1 cellular context compared by ENCODE assay signal in the genomic region with DNA sequence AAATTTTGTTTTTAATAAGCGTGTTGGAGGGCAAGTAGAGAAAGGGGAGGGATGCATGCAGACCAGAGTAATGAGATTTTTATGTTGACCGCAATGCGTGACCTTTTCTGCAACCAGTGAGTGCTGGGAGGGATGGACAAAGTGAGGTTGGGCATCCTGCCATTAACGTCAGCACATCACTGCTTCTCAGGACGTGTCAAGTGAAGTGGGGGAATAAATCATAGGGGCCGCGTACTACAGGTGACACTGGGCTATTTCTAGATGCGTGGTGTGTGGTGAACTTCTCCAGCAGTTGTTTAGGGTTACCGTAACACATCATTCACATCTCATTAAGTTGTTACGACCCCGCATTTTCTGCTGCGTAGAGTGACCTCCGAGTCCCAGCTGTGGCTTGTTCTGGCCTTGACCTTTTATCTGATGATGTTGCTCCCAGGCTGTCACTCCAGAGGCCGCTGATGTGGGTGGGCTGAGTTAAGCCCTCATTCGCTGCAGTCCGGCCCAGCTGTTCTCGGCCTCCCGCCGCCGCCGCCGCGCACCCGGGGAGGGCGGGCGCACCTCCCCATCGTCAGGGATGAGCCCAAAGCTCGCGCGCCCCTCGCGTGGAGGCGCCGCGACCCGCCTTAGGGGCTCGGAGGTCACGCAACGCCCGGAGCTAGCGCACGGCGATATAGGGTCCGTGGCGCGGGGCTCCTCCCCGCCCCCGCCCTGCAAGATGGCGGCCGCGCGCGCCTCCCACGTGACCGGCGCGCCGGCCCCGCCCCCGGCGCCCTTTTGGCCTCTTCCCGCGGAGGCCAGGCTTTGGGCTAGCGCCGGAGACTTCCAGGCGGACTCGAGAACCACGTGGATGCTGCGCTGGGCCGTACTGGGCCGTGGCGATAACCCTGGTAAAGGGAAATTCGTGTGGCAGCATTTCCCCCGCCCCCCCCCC.
TF ChIP-seq lines count a peak whose summit lies in the region.

No MANE protein-coding gene starts in this region.

TF ChIP-seq in HepG2, 621 proteins besides CTCF, POLR2A, EP300 and RAD21 (continued from another document and continues in another):
- TF ChIP-seq, protein P1, sequence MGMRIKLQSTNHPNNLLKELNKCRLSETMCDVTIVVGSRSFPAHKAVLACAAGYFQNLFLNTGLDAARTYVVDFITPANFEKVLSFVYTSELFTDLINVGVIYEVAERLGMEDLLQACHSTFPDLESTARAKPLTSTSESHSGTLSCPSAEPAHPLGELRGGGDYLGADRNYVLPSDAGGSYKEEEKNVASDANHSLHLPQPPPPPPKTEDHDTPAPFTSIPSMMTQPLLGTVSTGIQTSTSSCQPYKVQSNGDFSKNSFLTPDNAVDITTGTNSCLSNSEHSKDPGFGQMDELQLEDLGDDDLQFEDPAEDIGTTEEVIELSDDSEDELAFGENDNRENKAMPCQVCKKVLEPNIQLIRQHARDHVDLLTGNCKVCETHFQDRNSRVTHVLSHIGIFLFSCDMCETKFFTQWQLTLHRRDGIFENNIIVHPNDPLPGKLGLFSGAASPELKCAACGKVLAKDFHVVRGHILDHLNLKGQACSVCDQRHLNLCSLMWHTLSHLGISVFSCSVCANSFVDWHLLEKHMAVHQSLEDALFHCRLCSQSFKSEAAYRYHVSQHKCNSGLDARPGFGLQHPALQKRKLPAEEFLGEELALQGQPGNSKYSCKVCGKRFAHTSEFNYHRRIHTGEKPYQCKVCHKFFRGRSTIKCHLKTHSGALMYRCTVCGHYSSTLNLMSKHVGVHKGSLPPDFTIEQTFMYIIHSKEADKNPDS (CRISPR knock-in tag; IDR thresholded peaks at IDR 0.05): no peak
- TF ChIP-seq, protein P2, sequence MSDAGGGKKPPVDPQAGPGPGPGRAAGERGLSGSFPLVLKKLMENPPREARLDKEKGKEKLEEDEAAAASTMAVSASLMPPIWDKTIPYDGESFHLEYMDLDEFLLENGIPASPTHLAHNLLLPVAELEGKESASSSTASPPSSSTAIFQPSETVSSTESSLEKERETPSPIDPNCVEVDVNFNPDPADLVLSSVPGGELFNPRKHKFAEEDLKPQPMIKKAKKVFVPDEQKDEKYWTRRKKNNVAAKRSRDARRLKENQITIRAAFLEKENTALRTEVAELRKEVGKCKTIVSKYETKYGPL (CRISPR knock-in tag; IDR thresholded peaks at IDR 0.05): no peak
- TF ChIP-seq MTA3 (CRISPR knock-in tag; IDR thresholded peaks at IDR 0.05): no peak
- no peak for TF ChIP-seq ZSCAN29 (CRISPR knock-in tag; conservative IDR thresholded peaks at IDR 0.05)
- no peak for TF ChIP-seq ZNF24 (IDR thresholded peaks at IDR 0.05)
- no peak for TF ChIP-seq PHF5A (CRISPR knock-in tag; IDR thresholded peaks at IDR 0.05; ENCODE audit: low read depth, unreplicated experiment)
- TF ChIP-seq ZNF713 (CRISPR knock-in tag; IDR thresholded peaks at IDR 0.05): no peak
- 0 out of 2 replicates have a peak, but pooled peaks have one; percentile 38 for TF ChIP-seq GATAD1 (CRISPR knock-in tag; IDR thresholded peaks at IDR 0.05)
- TF ChIP-seq, protein P3, sequence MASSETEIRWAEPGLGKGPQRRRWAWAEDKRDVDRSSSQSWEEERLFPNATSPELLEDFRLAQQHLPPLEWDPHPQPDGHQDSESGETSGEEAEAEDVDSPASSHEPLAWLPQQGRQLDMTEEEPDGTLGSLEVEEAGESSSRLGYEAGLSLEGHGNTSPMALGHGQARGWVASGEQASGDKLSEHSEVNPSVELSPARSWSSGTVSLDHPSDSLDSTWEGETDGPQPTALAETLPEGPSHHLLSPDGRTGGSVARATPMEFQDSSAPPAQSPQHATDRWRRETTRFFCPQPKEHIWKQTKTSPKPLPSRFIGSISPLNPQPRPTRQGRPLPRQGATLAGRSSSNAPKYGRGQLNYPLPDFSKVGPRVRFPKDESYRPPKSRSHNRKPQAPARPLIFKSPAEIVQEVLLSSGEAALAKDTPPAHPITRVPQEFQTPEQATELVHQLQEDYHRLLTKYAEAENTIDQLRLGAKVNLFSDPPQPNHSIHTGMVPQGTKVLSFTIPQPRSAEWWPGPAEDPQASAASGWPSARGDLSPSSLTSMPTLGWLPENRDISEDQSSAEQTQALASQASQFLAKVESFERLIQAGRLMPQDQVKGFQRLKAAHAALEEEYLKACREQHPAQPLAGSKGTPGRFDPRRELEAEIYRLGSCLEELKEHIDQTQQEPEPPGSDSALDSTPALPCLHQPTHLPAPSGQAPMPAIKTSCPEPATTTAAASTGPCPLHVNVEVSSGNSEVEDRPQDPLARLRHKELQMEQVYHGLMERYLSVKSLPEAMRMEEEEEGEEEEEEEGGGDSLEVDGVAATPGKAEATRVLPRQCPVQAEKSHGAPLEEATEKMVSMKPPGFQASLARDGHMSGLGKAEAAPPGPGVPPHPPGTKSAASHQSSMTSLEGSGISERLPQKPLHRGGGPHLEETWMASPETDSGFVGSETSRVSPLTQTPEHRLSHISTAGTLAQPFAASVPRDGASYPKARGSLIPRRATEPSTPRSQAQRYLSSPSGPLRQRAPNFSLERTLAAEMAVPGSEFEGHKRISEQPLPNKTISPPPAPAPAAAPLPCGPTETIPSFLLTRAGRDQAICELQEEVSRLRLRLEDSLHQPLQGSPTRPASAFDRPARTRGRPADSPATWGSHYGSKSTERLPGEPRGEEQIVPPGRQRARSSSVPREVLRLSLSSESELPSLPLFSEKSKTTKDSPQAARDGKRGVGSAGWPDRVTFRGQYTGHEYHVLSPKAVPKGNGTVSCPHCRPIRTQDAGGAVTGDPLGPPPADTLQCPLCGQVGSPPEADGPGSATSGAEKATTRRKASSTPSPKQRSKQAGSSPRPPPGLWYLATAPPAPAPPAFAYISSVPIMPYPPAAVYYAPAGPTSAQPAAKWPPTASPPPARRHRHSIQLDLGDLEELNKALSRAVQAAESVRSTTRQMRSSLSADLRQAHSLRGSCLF (CRISPR knock-in tag; IDR thresholded peaks at IDR 0.05; ENCODE audit: borderline replicate concordance): peak; percentile 53; the same call in 1 of the 2 replicates
- no peak for TF ChIP-seq ZSCAN12 (CRISPR knock-in tag; IDR thresholded peaks at IDR 0.05)
- TF ChIP-seq IRF2 (CRISPR knock-in tag; IDR thresholded peaks at IDR 0.05): no peak
- no peak for TF ChIP-seq KDM4B (CRISPR knock-in tag; IDR thresholded peaks at IDR 0.05)
- TF ChIP-seq SP5 (CRISPR knock-in tag; IDR thresholded peaks at IDR 0.05; ENCODE audit: borderline replicate concordance, low read depth): peak; percentile 82
- TF ChIP-seq CENPT (CRISPR knock-in tag; IDR thresholded peaks at IDR 0.05; ENCODE audit: low read depth): no peak
- TF ChIP-seq ZNF737 (CRISPR knock-in tag; IDR thresholded peaks at IDR 0.05; ENCODE audit: borderline replicate concordance): no peak
- TF ChIP-seq JUNB (CRISPR knock-in tag; IDR thresholded peaks at IDR 0.05; ENCODE audit: borderline replicate concordance): no peak
- no peak for TF ChIP-seq ZNF382 (CRISPR knock-in tag; IDR thresholded peaks at IDR 0.05; ENCODE audit: borderline replicate concordance)
- no peak for TF ChIP-seq CENPX (CRISPR knock-in tag; IDR thresholded peaks at IDR 0.05)
- TF ChIP-seq, protein P4, sequence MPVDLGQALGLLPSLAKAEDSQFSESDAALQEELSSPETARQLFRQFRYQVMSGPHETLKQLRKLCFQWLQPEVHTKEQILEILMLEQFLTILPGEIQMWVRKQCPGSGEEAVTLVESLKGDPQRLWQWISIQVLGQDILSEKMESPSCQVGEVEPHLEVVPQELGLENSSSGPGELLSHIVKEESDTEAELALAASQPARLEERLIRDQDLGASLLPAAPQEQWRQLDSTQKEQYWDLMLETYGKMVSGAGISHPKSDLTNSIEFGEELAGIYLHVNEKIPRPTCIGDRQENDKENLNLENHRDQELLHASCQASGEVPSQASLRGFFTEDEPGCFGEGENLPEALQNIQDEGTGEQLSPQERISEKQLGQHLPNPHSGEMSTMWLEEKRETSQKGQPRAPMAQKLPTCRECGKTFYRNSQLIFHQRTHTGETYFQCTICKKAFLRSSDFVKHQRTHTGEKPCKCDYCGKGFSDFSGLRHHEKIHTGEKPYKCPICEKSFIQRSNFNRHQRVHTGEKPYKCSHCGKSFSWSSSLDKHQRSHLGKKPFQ (CRISPR knock-in tag; IDR thresholded peaks at IDR 0.05; ENCODE audit: insufficient replicate concordance): peak; percentile 74
- no peak for TF ChIP-seq ADNP (CRISPR knock-in tag; IDR thresholded peaks at IDR 0.05)
- no peak for TF ChIP-seq ZNF652 (CRISPR knock-in tag; IDR thresholded peaks at IDR 0.05; ENCODE audit: borderline replicate concordance, low read depth)
- TF ChIP-seq HNRNPH1 (optimal IDR thresholded peaks at IDR 0.05; ENCODE audit: low read depth, low read length): no peak
- no peak for TF ChIP-seq TSC22D2 (CRISPR knock-in tag; IDR thresholded peaks at IDR 0.05; ENCODE audit: borderline replicate concordance)
- TF ChIP-seq, protein P5, sequence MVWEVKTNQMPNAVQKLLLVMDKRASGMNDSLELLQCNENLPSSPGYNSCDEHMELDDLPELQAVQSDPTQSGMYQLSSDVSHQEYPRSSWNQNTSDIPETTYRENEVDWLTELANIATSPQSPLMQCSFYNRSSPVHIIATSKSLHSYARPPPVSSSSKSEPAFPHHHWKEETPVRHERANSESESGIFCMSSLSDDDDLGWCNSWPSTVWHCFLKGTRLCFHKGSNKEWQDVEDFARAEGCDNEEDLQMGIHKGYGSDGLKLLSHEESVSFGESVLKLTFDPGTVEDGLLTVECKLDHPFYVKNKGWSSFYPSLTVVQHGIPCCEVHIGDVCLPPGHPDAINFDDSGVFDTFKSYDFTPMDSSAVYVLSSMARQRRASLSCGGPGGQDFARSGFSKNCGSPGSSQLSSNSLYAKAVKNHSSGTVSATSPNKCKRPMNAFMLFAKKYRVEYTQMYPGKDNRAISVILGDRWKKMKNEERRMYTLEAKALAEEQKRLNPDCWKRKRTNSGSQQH (CRISPR knock-in tag; IDR thresholded peaks at IDR 0.05; ENCODE audit: low read depth): peak; percentile 36; the same call in 1 of the 2 replicates
- TF ChIP-seq ZNF34 (CRISPR knock-in tag; IDR thresholded peaks at IDR 0.05; ENCODE audit: borderline replicate concordance): no peak
- peak; percentile 43 for TF ChIP-seq FOXO1 (CRISPR knock-in tag; IDR thresholded peaks at IDR 0.05)
- peak; percentile 93 for TF ChIP-seq SAP130 (CRISPR knock-in tag; IDR thresholded peaks at IDR 0.05; ENCODE audit: low read depth)
- no peak for TF ChIP-seq HMGA1 (CRISPR knock-in tag; conservative IDR thresholded peaks at IDR 0.05)
- TF ChIP-seq TOPORS (CRISPR knock-in tag; IDR thresholded peaks at IDR 0.05): no peak
- TF ChIP-seq CHCHD3 (CRISPR knock-in tag; IDR thresholded peaks at IDR 0.05): peak; percentile 78; the same call in 1 of the 2 replicates
- TF ChIP-seq ETV5 (CRISPR knock-in tag; IDR thresholded peaks at IDR 0.05; ENCODE audit: borderline replicate concordance): no peak
- TF ChIP-seq GATAD2A (CRISPR knock-in tag; IDR thresholded peaks at IDR 0.05): no peak
- TF ChIP-seq ZNF180 (CRISPR knock-in tag; IDR thresholded peaks at IDR 0.05; ENCODE audit: borderline replicate concordance, low read depth): no peak
- TF ChIP-seq ZNF616 (CRISPR knock-in tag; IDR thresholded peaks at IDR 0.05; ENCODE audit: low read depth): no peak
- TF ChIP-seq, protein P6, sequence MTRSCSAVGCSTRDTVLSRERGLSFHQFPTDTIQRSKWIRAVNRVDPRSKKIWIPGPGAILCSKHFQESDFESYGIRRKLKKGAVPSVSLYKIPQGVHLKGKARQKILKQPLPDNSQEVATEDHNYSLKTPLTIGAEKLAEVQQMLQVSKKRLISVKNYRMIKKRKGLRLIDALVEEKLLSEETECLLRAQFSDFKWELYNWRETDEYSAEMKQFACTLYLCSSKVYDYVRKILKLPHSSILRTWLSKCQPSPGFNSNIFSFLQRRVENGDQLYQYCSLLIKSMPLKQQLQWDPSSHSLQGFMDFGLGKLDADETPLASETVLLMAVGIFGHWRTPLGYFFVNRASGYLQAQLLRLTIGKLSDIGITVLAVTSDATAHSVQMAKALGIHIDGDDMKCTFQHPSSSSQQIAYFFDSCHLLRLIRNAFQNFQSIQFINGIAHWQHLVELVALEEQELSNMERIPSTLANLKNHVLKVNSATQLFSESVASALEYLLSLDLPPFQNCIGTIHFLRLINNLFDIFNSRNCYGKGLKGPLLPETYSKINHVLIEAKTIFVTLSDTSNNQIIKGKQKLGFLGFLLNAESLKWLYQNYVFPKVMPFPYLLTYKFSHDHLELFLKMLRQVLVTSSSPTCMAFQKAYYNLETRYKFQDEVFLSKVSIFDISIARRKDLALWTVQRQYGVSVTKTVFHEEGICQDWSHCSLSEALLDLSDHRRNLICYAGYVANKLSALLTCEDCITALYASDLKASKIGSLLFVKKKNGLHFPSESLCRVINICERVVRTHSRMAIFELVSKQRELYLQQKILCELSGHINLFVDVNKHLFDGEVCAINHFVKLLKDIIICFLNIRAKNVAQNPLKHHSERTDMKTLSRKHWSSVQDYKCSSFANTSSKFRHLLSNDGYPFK (CRISPR knock-in tag; IDR thresholded peaks at IDR 0.05; ENCODE audit: borderline replicate concordance): no peak
- peak; percentile 42; the same call in 1 of the 2 replicates for TF ChIP-seq SMAD3 (CRISPR knock-in tag; IDR thresholded peaks at IDR 0.05)
- TF ChIP-seq ZSCAN25 (CRISPR knock-in tag; IDR thresholded peaks at IDR 0.05): no peak
- TF ChIP-seq ZNF674 (CRISPR knock-in tag; IDR thresholded peaks at IDR 0.05; ENCODE audit: low read depth): no peak
- TF ChIP-seq ATAD3A (CRISPR knock-in tag; IDR thresholded peaks at IDR 0.05): no peak
- TF ChIP-seq MTA1 (CRISPR knock-in tag; IDR thresholded peaks at IDR 0.05; ENCODE audit: borderline replicate concordance): peak; percentile 88; the same call in 1 of the 2 replicates
- TF ChIP-seq BHLHE40 (IDR thresholded peaks at IDR 0.05; ENCODE audit: low read length): peak; percentile 77
- no peak for TF ChIP-seq MIER3 (CRISPR knock-in tag; IDR thresholded peaks at IDR 0.05; ENCODE audit: borderline replicate concordance)
- TF ChIP-seq ZNF530 (CRISPR knock-in tag; IDR thresholded peaks at IDR 0.05; ENCODE audit: low read depth): no peak
- no peak for TF ChIP-seq ZBTB8A (CRISPR knock-in tag; IDR thresholded peaks at IDR 0.05; ENCODE audit: borderline replicate concordance, low read depth)
- no peak for TF ChIP-seq ZNF282 (IDR thresholded peaks at IDR 0.05; ENCODE audit: partially characterized antibody)
- no peak for TF ChIP-seq MEF2D (CRISPR knock-in tag; IDR thresholded peaks at IDR 0.05)
- TF ChIP-seq ZNF615 (CRISPR knock-in tag; IDR thresholded peaks at IDR 0.05; ENCODE audit: borderline replicate concordance): no peak
- no peak for TF ChIP-seq TP53 (CRISPR knock-in tag; conservative IDR thresholded peaks at IDR 0.05)
- TF ChIP-seq ZSCAN31 (CRISPR knock-in tag; IDR thresholded peaks at IDR 0.05; ENCODE audit: low read depth): 0 out of 2 replicates have a peak, but pooled peaks have one; percentile 42
- TF ChIP-seq, protein P7, sequence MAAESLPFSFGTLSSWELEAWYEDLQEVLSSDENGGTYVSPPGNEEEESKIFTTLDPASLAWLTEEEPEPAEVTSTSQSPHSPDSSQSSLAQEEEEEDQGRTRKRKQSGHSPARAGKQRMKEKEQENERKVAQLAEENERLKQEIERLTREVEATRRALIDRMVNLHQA (CRISPR knock-in tag; IDR thresholded peaks at IDR 0.05): no peak
- TF ChIP-seq, protein P8, sequence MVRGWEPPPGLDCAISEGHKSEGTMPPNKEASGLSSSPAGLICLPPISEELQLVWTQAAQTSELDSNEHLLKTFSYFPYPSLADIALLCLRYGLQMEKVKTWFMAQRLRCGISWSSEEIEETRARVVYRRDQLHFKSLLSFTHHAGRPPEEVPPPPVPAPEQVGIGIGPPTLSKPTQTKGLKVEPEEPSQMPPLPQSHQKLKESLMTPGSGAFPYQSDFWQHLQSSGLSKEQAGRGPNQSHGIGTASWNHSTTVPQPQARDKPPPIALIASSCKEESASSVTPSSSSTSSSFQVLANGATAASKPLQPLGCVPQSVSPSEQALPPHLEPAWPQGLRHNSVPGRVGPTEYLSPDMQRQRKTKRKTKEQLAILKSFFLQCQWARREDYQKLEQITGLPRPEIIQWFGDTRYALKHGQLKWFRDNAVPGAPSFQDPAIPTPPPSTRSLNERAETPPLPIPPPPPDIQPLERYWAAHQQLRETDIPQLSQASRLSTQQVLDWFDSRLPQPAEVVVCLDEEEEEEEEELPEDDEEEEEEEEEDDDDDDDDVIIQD (CRISPR knock-in tag; IDR thresholded peaks at IDR 0.05; ENCODE audit: low read depth): no peak
